ENCODE assay signal across 11 cellular contexts in genomic region chr9:89495824-89496555, GRCh38. TPM values are rescaled to one million over a fixed set of nuclear protein-coding genes. Genes with fewer than 3 reads are reported as not detected.
DNase-seq lines count a peak whose midpoint lies in the region; ATAC-seq, FAIRE-seq and TF ChIP-seq lines count a peak whose summit lies in the region.
"Had no signal": no experiment of that assay in that cellular context is flagged by ENCODE, and none has a peak within 500 bp of the region (broad histone marks: within the 10 kb centered on the region; RNA-seq: fewer than 3 reads in every experiment).

No MANE protein-coding gene starts in this region.

- peaks cover 48% of the 10 kb centered on the region for H3K36me3 Mint-ChIP-seq in activated CD4-positive, alpha-beta T cell treated with anti-CD3 and anti-CD28 coated beads, Interleukin-2, amount 10 ng/mL, durations not matched to agents 24 days and 14 days (ENCODE audit: low read depth)

- no peaks in the 10 kb centered on the region for H4K20me1 ChIP-seq in SU-DHL-6 (ENCODE audit: low read depth, low read length)

- peaks cover 75% of the 10 kb centered on the region for H3K4me1 Mint-ChIP-seq in activated CD4-positive, alpha-beta T cell treated with anti-CD3 and anti-CD28 coated beads, Interleukin-2, amount 10 ng/mL, durations not matched to agents 24 days and 14 days

- TF ChIP-seq CTCF in SU-DHL-6 (IDR thresholded peaks at IDR 0.05; ENCODE audit: insufficient read depth, low read length, poor library complexity, severe bottlenecking) (no peak), stomach (IDR thresholded peaks at IDR 0.05) (no peak), D721Med (IDR thresholded peaks at IDR 0.05; ENCODE audit: insufficient read depth, missing control alignments) (no peak)

- no peak overlapping the region for H2AFZ ChIP-seq in SU-DHL-6 (ENCODE audit: low read depth, low read length, severe bottlenecking)

- no peak for TF ChIP-seq POLR2A in stomach (IDR thresholded peaks at IDR 0.05)

- H3K4me2 ChIP-seq in SU-DHL-6 (ENCODE audit: low read depth, low read length, poor library complexity, severe bottlenecking): peak overlapping the region; percentile 70

- H3K9me2 ChIP-seq in SU-DHL-6 (replicated peaks; ENCODE audit: insufficient read depth, low read length): no peaks in the 10 kb centered on the region

- H3K9me3 ChIP-seq in SU-DHL-6 (ENCODE audit: insufficient read depth, low read length) (no peaks in the 10 kb centered on the region), iPS-20b (ENCODE audit: insufficient read depth, low read depth, low read length) (no peaks in the 10 kb centered on the region), stomach (no peaks in the 10 kb centered on the region)

- DNase-seq in activated CD4-positive, alpha-beta T cell treated with anti-CD3 and anti-CD28 coated beads, Interleukin-2, amount 10 ng/mL, durations not matched to agents 24 days and 14 days: no peak
- DNase-seq in activated CD4-positive, alpha-beta T cell treated with anti-CD3 and anti-CD28 coated beads for 4 hours: no peak
- peak; percentile 24 for DNase-seq in stomach
- no peak for DNase-seq in D721Med (ENCODE audit: insufficient read length, low spot score)
- DNase-seq: islet precursor cell, NCI-H1694 treated with DMSO at 0.1 percent for 48 hours had no signal

- no peaks in the 10 kb centered on the region for H3K27me3 ChIP-seq in SU-DHL-6 (ENCODE audit: low read length)
- H3K27me3 ChIP-seq in iPS-20b (ENCODE audit: insufficient read depth, low read length): no peaks in the 10 kb centered on the region
- H3K27me3 ChIP-seq in stomach: no peaks in the 10 kb centered on the region

- no peak overlapping the region for H3K9ac ChIP-seq in SU-DHL-6 (ENCODE audit: low read length)
- no peak overlapping the region for H3K9ac ChIP-seq in iPS-20b (ENCODE audit: low read depth, low read length)

- 67 to 83% (median 75%) methylated on average over 12 of the region's 12 CpGs for WGBS in stomach, 5 donors

- no peaks in the 10 kb centered on the region for H3K27me3 Mint-ChIP-seq in activated CD4-positive, alpha-beta T cell treated with anti-CD3 and anti-CD28 coated beads, Interleukin-2, amount 10 ng/mL, durations not matched to agents 24 days and 14 days

- H3K79me2 ChIP-seq in SU-DHL-6 (ENCODE audit: insufficient read depth, low read length): no peaks in the 10 kb centered on the region

- peak overlapping the region; percentile 88 for H3K27ac Mint-ChIP-seq in activated CD4-positive, alpha-beta T cell treated with anti-CD3 and anti-CD28 coated beads, Interleukin-2, amount 10 ng/mL, durations not matched to agents 24 days and 14 days

- no peaks in the 10 kb centered on the region for H3K9me3 Mint-ChIP-seq in activated CD4-positive, alpha-beta T cell treated with anti-CD3 and anti-CD28 coated beads, Interleukin-2, amount 10 ng/mL, durations not matched to agents 24 days and 14 days

- TF ChIP-seq EP300 in stomach (IDR thresholded peaks at IDR 0.05): no peak

- ATAC-seq in HG03571 (IDR thresholded peaks at IDR 0.05; ENCODE audit: unreplicated experiment) (no peak), HG02763 (IDR thresholded peaks at IDR 0.05; ENCODE audit: unreplicated experiment) (no peak)

- no peak for FAIRE-seq in D721Med (lab: Jason Lieb, UNC)
- FAIRE-seq: colon had no signal

- H3K27ac ChIP-seq in SU-DHL-6 (ENCODE audit: low read depth, low read length) (no peak overlapping the region), iPS-20b (ENCODE audit: low read length) (no peak overlapping the region), stomach (peak overlapping the region; percentile 34 to 93 (median 85))

- no peak overlapping the region for H3K4me3 ChIP-seq in SU-DHL-6 (ENCODE audit: insufficient read depth, low read length, poor library complexity, severe bottlenecking)
- peak overlapping the region; percentile 82 for H3K4me3 ChIP-seq in iPS-20b (ENCODE audit: low read length)
- peak overlapping the region; percentile 77 to 97 (median 88) for H3K4me3 ChIP-seq in stomach

- intact Hi-C loops in activated CD4-positive, alpha-beta T cell treated with anti-CD3 and anti-CD28 coated beads, Interleukin-2, amount 10 ng/mL, durations not matched to agents 24 days and 14 days (cut with micrococcal nuclease): loop anchor here (2.0 kb wide), 2 partner anchors 35 to 53 kb away; no protein-coding TSS in a partner anchor
- intact Hi-C loops in stomach (cut with DNase I; ENCODE audit: low total_unique reads): no loop called here

- H3K36me3 ChIP-seq in SU-DHL-6 (ENCODE audit: low read length) (no peaks in the 10 kb centered on the region), iPS-20b (ENCODE audit: insufficient read depth, low read depth, low read length) (no peaks in the 10 kb centered on the region), stomach (no peaks in the 10 kb centered on the region)

- H3K4me1 ChIP-seq in iPS-20b (ENCODE audit: insufficient read depth, low read length): peaks cover 46% of the 10 kb centered on the region; the same call in 1 of the 2 replicates
- H3K4me1 ChIP-seq in stomach: peaks cover 34 to 79% (median 52%) of the 10 kb centered on the region in 4 donors

- peak overlapping the region; percentile 92 for H3K4me3 Mint-ChIP-seq in activated CD4-positive, alpha-beta T cell treated with anti-CD3 and anti-CD28 coated beads, Interleukin-2, amount 10 ng/mL, durations not matched to agents 24 days and 14 days

- peaks cover 8% of the 10 kb centered on the region for H3F3A ChIP-seq in SU-DHL-6 (ENCODE audit: insufficient read depth)

RNA-seq across cellular contexts. Expression of gene SEMA4D, which starts 1.9 kb away (rescaled TPM):
- 368 and 370 TPM in 2 replicates for total RNA-seq in activated CD4-positive, alpha-beta T cell treated with anti-CD3 and anti-CD28 coated beads, Interleukin-2, amount 10 ng/mL, durations not matched to agents 24 days and 14 days
- 10 to 100 TPM; 11.1 to 43.3 (median 28.8) TPM for total RNA-seq in stomach
- polyA plus RNA-seq in stomach: 10 to 100 TPM in 1 of 3 donors, 1 to 10 TPM in 2; 4.9 to 10.9 (median 8.4) TPM

Comparison
In these comparisons a context has a peak if more than half of its experiments do, and no peak if none do; other contexts are left out.
1. H3K27ac ChIP-seq: peak in stomach (5 of 5); none in SU-DHL-6 (single experiment) and iPS-20b (single experiment).